In the genomic region with DNA sequence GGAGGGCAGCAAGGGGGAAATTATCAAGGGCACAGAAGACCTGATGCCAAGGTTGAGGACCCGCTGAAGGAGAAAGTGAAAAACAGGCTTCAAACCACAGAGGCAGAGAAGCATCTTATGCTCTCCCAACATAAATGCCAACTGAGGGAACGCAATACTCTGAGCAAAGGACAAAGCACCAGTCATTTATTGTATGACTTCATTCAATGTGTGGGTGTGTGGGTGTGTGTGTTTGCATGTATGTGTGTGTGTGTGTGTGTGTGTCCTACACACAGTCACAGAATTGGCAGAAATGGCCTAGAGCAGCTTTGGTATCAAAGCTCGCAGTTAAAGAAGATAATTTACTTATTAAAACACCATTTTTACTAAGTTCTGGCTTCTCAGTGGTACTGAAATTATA, we compare ENCODE assay signal across 14 cellular contexts. TPM values are rescaled to one million over a fixed set of nuclear protein-coding genes. Genes with fewer than 3 reads are reported as not detected.
DNase-seq lines count a peak whose midpoint lies in the region; ATAC-seq, FAIRE-seq and TF ChIP-seq lines count a peak whose summit lies in the region.
"Had no signal": no experiment of that assay in that cellular context is flagged by ENCODE, and none has a peak within 500 bp of the region (broad histone marks: within the 10 kb centered on the region; RNA-seq: fewer than 3 reads in every experiment).

No MANE protein-coding gene starts in this region.

- 95% methylated on average over 3 of the region's 3 CpGs for WGBS in K562 (ENCODE audit: insufficient coverage, low coverage, missing lambda C conversion rate)

- no peak overlapping the region for H3K4me3 Mint-ChIP-seq in activated naive CD4-positive, alpha-beta T cell treated with anti-CD3 and anti-CD28 coated beads for 36 hours
- no peak overlapping the region for H3K4me3 Mint-ChIP-seq in activated CD4-positive, alpha-beta T cell treated with anti-CD3 and anti-CD28 coated beads, Interleukin-2, amount 10 ng/mL, durations not matched to agents 24 days and 14 days
- no peak overlapping the region for H3K4me3 Mint-ChIP-seq in stimulated activated memory B cell treated with anti-CD40 and anti-IgM and Interleukin-4, amounts not matched to agents 10 μg/mL and 1 μg/mL and 100 μg/mL, for 72 hours
- H3K4me3 Mint-ChIP-seq: endodermal cell had no signal

- H3K4me1 Mint-ChIP-seq in activated naive CD4-positive, alpha-beta T cell treated with anti-CD3 and anti-CD28 coated beads for 36 hours (ENCODE audit: low read depth), result peaks cover 81% of the 10 kb centered on the region
- H3K4me1 Mint-ChIP-seq in activated CD4-positive, alpha-beta T cell treated with anti-CD3 and anti-CD28 coated beads, Interleukin-2, amount 10 ng/mL, durations not matched to agents 24 days and 14 days, result peaks cover 62% of the 10 kb centered on the region
- peaks cover 68% of the 10 kb centered on the region for H3K4me1 Mint-ChIP-seq in stimulated activated memory B cell treated with anti-CD40 and anti-IgM and Interleukin-4, amounts not matched to agents 10 μg/mL and 1 μg/mL and 100 μg/mL, for 72 hours

- H3K79me2 ChIP-seq in K562 (ENCODE audit: control insufficient read depth, insufficient read depth, low read length), result no peaks in the 10 kb centered on the region; the same call in 2 of the 3 replicates

- H3K27me3 Mint-ChIP-seq in activated naive CD4-positive, alpha-beta T cell treated with anti-CD3 and anti-CD28 coated beads for 36 hours (ENCODE audit: low read depth), result no peaks in the 10 kb centered on the region
- no peaks in the 10 kb centered on the region for H3K27me3 Mint-ChIP-seq in activated CD4-positive, alpha-beta T cell treated with anti-CD3 and anti-CD28 coated beads, Interleukin-2, amount 10 ng/mL, durations not matched to agents 24 days and 14 days
- no peaks in the 10 kb centered on the region for H3K27me3 Mint-ChIP-seq in stimulated activated memory B cell treated with anti-CD40 and anti-IgM and Interleukin-4, amounts not matched to agents 10 μg/mL and 1 μg/mL and 100 μg/mL, for 72 hours

- no peak overlapping the region for H3K4me2 ChIP-seq in K562 (ENCODE audit: insufficient read depth, low read length)
- H3K4me2 ChIP-seq: SK-N-SH had no signal

- peaks cover 33% of the 10 kb centered on the region for H3K36me3 Mint-ChIP-seq in activated naive CD4-positive, alpha-beta T cell treated with anti-CD3 and anti-CD28 coated beads for 36 hours (ENCODE audit: low read depth)
- peaks cover 48% of the 10 kb centered on the region for H3K36me3 Mint-ChIP-seq in activated CD4-positive, alpha-beta T cell treated with anti-CD3 and anti-CD28 coated beads, Interleukin-2, amount 10 ng/mL, durations not matched to agents 24 days and 14 days (ENCODE audit: low read depth)
- H3K36me3 Mint-ChIP-seq in stimulated activated memory B cell treated with anti-CD40 and anti-IgM and Interleukin-4, amounts not matched to agents 10 μg/mL and 1 μg/mL and 100 μg/mL, for 72 hours, result peaks cover 64% of the 10 kb centered on the region

- no peaks in the 10 kb centered on the region; a peak in 1 of 5 replicates for H3K4me1 ChIP-seq in K562 (replicated peaks in 1 of 2; ENCODE audit: control insufficient read depth in 2 of 2, insufficient read depth in 2 of 2, low read length in 2 of 2)

- BruUV-seq in K562 (replicated peaks; lab: Mats Ljungman, UMichigan), result no TSS peak

- H3K4me3 ChIP-seq in K562, result no peak overlapping the region
- H3K4me3 ChIP-seq: pancreas had no signal

- CTCF ChIA-PET in activated naive CD4-positive, alpha-beta T cell treated with anti-CD3 and anti-CD28 coated beads for 36 hours (lab: Charles Lee), result interaction anchor here (0.6 to 1.2 kb wide), 4 partner anchors 16 to 424 kb away, joined by 3 to 5 read pairs (median 3); no protein-coding TSS in a partner anchor
- CTCF ChIA-PET in K562 (lab: Yijun Ruan, JAX; ENCODE audit: low intra/inter-chr PET ratio), result no interaction called here

- in situ Hi-C loops in K562 (cut with MboI), result no loop called here

- H3K27me3 ChIP-seq in K562 (ENCODE audit: control insufficient read depth in 2 of 2, insufficient read depth in 2 of 2, low read length in 2 of 2), result no peaks in the 10 kb centered on the region
- H3K27me3 ChIP-seq: pancreas had no signal

- H4K20me1 ChIP-seq in K562 (replicated peaks; ENCODE audit: control insufficient read depth, insufficient read depth, low read length), result no peaks in the 10 kb centered on the region

- H3K9me3 ChIP-seq in K562 (replicated peaks; ENCODE audit: control insufficient read depth, insufficient read depth, low read depth, low read length), result no peaks in the 10 kb centered on the region
- H3K9me3 ChIP-seq: pancreas, SK-N-SH had no signal

- DNase-seq in activated naive CD4-positive, alpha-beta T cell treated with anti-CD3 and anti-CD28 coated beads for 36 hours, result peak; percentile 54
- DNase-seq in activated naive CD4-positive, alpha-beta T cell (lab: John Stamatoyannopoulos, UW), result no peak
- DNase-seq in activated CD4-positive, alpha-beta T cell treated with anti-CD3 and anti-CD28 coated beads, Interleukin-2, amount 10 ng/mL, durations not matched to agents 24 days and 14 days, result no peak
- no peak for DNase-seq in K562 (ENCODE audit: extremely low read depth in 1 of 4, low spot score in 3 of 4)
- no peak for DNase-seq in NCI-H2227 treated with DMSO at 0.1 percent for 48 hours (lab: John Stamatoyannopoulos, UW)
- no peak for DNase-seq in cerebellar nuclear complex (lab: John Stamatoyannopoulos, UW)
- DNase-seq: endodermal cell, NCI-H1092, NCI-H2107, pancreas, SK-N-SH had no signal

- H3K9ac ChIP-seq in K562 (ENCODE audit: insufficient read depth in 1 of 2, low read depth in 2 of 2, low read length in 2 of 2), result no peak overlapping the region
- H3K9ac ChIP-seq: SK-N-SH had no signal

- H3K9me1 ChIP-seq in K562 (ENCODE audit: control insufficient read depth, insufficient read depth, low read length), result peaks cover 4% of the 10 kb centered on the region

- no peak for TF ChIP-seq RAD21 in K562 (CRISPR knock-in tag; conservative IDR thresholded peaks at IDR 0.05 in 1 of 2, IDR thresholded peaks at IDR 0.05 in 1 of 2)

- POLR2A ChIA-PET in K562 (lab: Yijun Ruan, JAX), result no interaction called here

- TF ChIP-seq CTCF in K562 (IDR thresholded peaks at IDR 0.05 in 2 of 3, conservative IDR thresholded peaks at IDR 0.05 in 1 of 3; ENCODE audit: insufficient read depth in 2 of 3, low read depth in 1 of 3, low read length in 3 of 3), result no peak

- no peak for TF ChIP-seq POLR2A in K562 (conservative IDR thresholded peaks at IDR 0.05)

- H3K9me3 Mint-ChIP-seq in activated naive CD4-positive, alpha-beta T cell treated with anti-CD3 and anti-CD28 coated beads for 36 hours, result no peaks in the 10 kb centered on the region
- H3K9me3 Mint-ChIP-seq in activated CD4-positive, alpha-beta T cell treated with anti-CD3 and anti-CD28 coated beads, Interleukin-2, amount 10 ng/mL, durations not matched to agents 24 days and 14 days, result no peaks in the 10 kb centered on the region
- no peaks in the 10 kb centered on the region for H3K9me3 Mint-ChIP-seq in stimulated activated memory B cell treated with anti-CD40 and anti-IgM and Interleukin-4, amounts not matched to agents 10 μg/mL and 1 μg/mL and 100 μg/mL, for 72 hours

- no peak for TF ChIP-seq EP300 in K562 (IDR thresholded peaks at IDR 0.05; ENCODE audit: low read length)

- H2AFZ ChIP-seq in K562 (ENCODE audit: low read depth, low read length), result no peak overlapping the region

- no peak for FAIRE-seq in K562 (lab: Jason Lieb, UNC)
- FAIRE-seq: GM12891, pancreas had no signal

- intact Hi-C loops in activated naive CD4-positive, alpha-beta T cell treated with anti-CD3 and anti-CD28 coated beads for 36 hours (cut with micrococcal nuclease), result loop anchor here (5.0 kb wide), 2 partner anchors 35 to 390 kb away; no protein-coding TSS in a partner anchor
- intact Hi-C loops in activated CD4-positive, alpha-beta T cell treated with anti-CD3 and anti-CD28 coated beads, Interleukin-2, amount 10 ng/mL, durations not matched to agents 24 days and 14 days (cut with micrococcal nuclease), result loop anchor here (10.0 kb wide), 1 partner anchor 52 kb away; a partner anchor contains a TSS
- intact Hi-C loops in K562 (cut with micrococcal nuclease), result no loop called here

- ATAC-seq in K562 (no peak), GM21390 (IDR thresholded peaks at IDR 0.05; ENCODE audit: unreplicated experiment) (no peak)
- ATAC-seq in stimulated activated memory B cell treated with anti-CD40 and anti-IgM and Interleukin-4, amounts not matched to agents 10 μg/mL and 1 μg/mL and 100 μg/mL, for 72 hours, result no peak
- ATAC-seq: pancreas had no signal

- H3K36me3 ChIP-seq in K562 (ENCODE audit: control insufficient read depth, insufficient read depth, low read length), result peaks cover 28% of the 10 kb centered on the region; the same call in 2 of the 3 replicates
- H3K36me3 ChIP-seq: pancreas had no signal

- peak overlapping the region; percentile 68 for H3K27ac Mint-ChIP-seq in activated naive CD4-positive, alpha-beta T cell treated with anti-CD3 and anti-CD28 coated beads for 36 hours
- H3K27ac Mint-ChIP-seq in activated CD4-positive, alpha-beta T cell treated with anti-CD3 and anti-CD28 coated beads, Interleukin-2, amount 10 ng/mL, durations not matched to agents 24 days and 14 days, result peak overlapping the region; percentile 56
- H3K27ac Mint-ChIP-seq in stimulated activated memory B cell treated with anti-CD40 and anti-IgM and Interleukin-4, amounts not matched to agents 10 μg/mL and 1 μg/mL and 100 μg/mL, for 72 hours, result peak overlapping the region; percentile 6
- H3K27ac Mint-ChIP-seq: endodermal cell had no signal

- H3K27ac ChIP-seq in K562 (ENCODE audit: extremely low read depth, low read depth, low read length), result no peak overlapping the region
- H3K27ac ChIP-seq: pancreas had no signal

RNA-seq across cellular contexts. Expression of a gene that starts 51.4 kb away (rescaled TPM):
- total RNA-seq in activated naive CD4-positive, alpha-beta T cell treated with anti-CD3 and anti-CD28 coated beads for 36 hours, result 10 to 100 TPM; 36.2 to 41.9 TPM
- 34.9 and 37.6 TPM in 2 replicates for total RNA-seq in activated CD4-positive, alpha-beta T cell treated with anti-CD3 and anti-CD28 coated beads, Interleukin-2, amount 10 ng/mL, durations not matched to agents 24 days and 14 days
- total RNA-seq in K562 (2011; cell fraction: chromatin; rRNA removed; ENCODE audit: low replicate concordance), result 83.6 and 100 TPM in 2 replicates
- 57.7 and 64.7 TPM in 2 replicates for total RNA-seq in K562 (2011; cell fraction: nucleolus; rRNA removed)
- 74.1 and 83.9 TPM in 2 replicates for total RNA-seq in K562 (2011; cell fraction: nucleoplasm; rRNA removed)
- total RNA-seq in K562 (2014; rRNA removed) (15.0 and 19.1 TPM in 2 replicates), K562 (2014; rRNA removed; fragmentation: Illumina TruSeq; extraction: Trizol) (14.2 and 15.2 TPM in 2 replicates), K562 (2015; rRNA removed; fragmentation: Illumina TruSeq; extraction: Trizol) (13.8 and 15.0 TPM in 2 replicates), K562 (2021) (22.4 and 25.4 TPM in 2 replicates)
- polyA plus RNA-seq in K562 (2011; rRNA removed) (24.1 and 25.5 TPM in 2 replicates), K562 (2014; fragmentation: Illumina TruSeq; extraction: Trizol) (22.8 and 25.8 TPM in 2 replicates), K562 (2014; fragmentation: Nextera tagmentation; extraction: Ambion mirVana) (10 to 100 TPM in 1 of 2 experiments, 1 to 10 TPM in 1; 5.8 to 11.3 TPM), K562 (2014; rRNA removed) (22.7 and 25.5 TPM in 2 replicates)
- 18.8 and 22.4 TPM in 2 replicates for polyA plus RNA-seq in K562 (2011; cell fraction: cytosol; rRNA removed)
- polyA plus RNA-seq in K562 (2011; cell fraction: nucleus; rRNA removed), result 37.9 and 48.2 TPM in 2 replicates
- 22.1 and 26.2 TPM in 2 replicates for polyA plus RNA-seq in K562 (2012)
- polyA minus RNA-seq in K562 (2011; rRNA and poly(A)+ RNA removed), result 54.5 and 56.5 TPM in 2 replicates
- 28.0 and 29.7 TPM in 2 replicates for polyA minus RNA-seq in K562 (2011; cell fraction: cytosol; rRNA and poly(A)+ RNA removed)
- 34.9 and 48.7 TPM in 2 replicates for polyA minus RNA-seq in K562 (2011; cell fraction: nucleus; rRNA and poly(A)+ RNA removed)

Comparison
In these comparisons a context has a peak if more than half of its experiments do, and no peak if none do; other contexts are left out.
1. H3K27ac Mint-ChIP-seq: peak in every context shown above with its lines; median percentile 68 in activated naive CD4-positive, alpha-beta T cell treated with anti-CD3 and anti-CD28 coated beads for 36 hours; 56 in activated CD4-positive, alpha-beta T cell treated with anti-CD3 and anti-CD28 coated beads, Interleukin-2, amount 10 ng/mL, durations not matched to agents 24 days and 14 days; 6 in stimulated activated memory B cell treated with anti-CD40 and anti-IgM and Interleukin-4, amounts not matched to agents 10 μg/mL and 1 μg/mL and 100 μg/mL, for 72 hours.